ENCODE assay signal across 13 cellular contexts in genomic region chr13:94249512-94249911, GRCh38.
DNase-seq lines count a peak whose midpoint lies in the region; ATAC-seq and TF ChIP-seq lines count a peak whose summit lies in the region.
"Had no signal": no experiment of that assay in that cellular context is flagged by ENCODE, and none has a peak within 500 bp of the region (broad histone marks: within the 10 kb centered on the region; RNA-seq: fewer than 3 reads in every experiment).

No MANE protein-coding gene starts in this region.

- H3K4me2 ChIP-seq in mesendoderm (ENCODE audit: low read length), result no peak overlapping the region

- H2AK5ac ChIP-seq in mesendoderm (ENCODE audit: low read length), result no peak overlapping the region

- no peak overlapping the region for H2BK5ac ChIP-seq in mesendoderm (ENCODE audit: low read length)

- H3K23ac ChIP-seq in mesendoderm (ENCODE audit: low read length), result no peak overlapping the region

- H3K27ac ChIP-seq in mesendoderm (ENCODE audit: low read depth, low read length) (no peak overlapping the region), esophagus muscularis mucosa (replicated peaks in 1 of 4) (no peak overlapping the region), WERI-Rb-1 (no peak overlapping the region)

- no peak overlapping the region for H3K18ac ChIP-seq in mesendoderm (ENCODE audit: low read length)

- in situ Hi-C loops in Caki2 (cut with HindIII; ENCODE audit: low pct_unique_long_range_greater_than_20kb, low sequenced_read_pairs), result no loop called here

- H3K27me3 ChIP-seq in mesendoderm (ENCODE audit: insufficient read depth, low read length, poor library complexity) (no peaks in the 10 kb centered on the region), esophagus muscularis mucosa (no peaks in the 10 kb centered on the region), WERI-Rb-1 (ENCODE audit: insufficient read depth, low read depth, severe bottlenecking) (no peaks in the 10 kb centered on the region)

- TF ChIP-seq POLR2A in esophagus muscularis mucosa (IDR thresholded peaks at IDR 0.05; ENCODE audit: low read depth), result no peak

- H2BK120ac ChIP-seq in mesendoderm (ENCODE audit: low read depth, low read length), result no peak overlapping the region

- H3K36me3 ChIP-seq in mesendoderm (ENCODE audit: control insufficient read depth, insufficient read depth, low read length) (no peaks in the 10 kb centered on the region), esophagus muscularis mucosa (no peaks in the 10 kb centered on the region), WERI-Rb-1 (no peaks in the 10 kb centered on the region)

- H3K36me3 Mint-ChIP-seq in natural killer cell treated with Interleukin-12 subunit alpha and Interleukin-12 subunit beta and Interleukin-15 and Interleukin-18, amount 100 ng/mL, for 72 hours, result peaks cover 6% of the 10 kb centered on the region
- H3K36me3 Mint-ChIP-seq: naive B cell had no signal

- H3K4me1 Mint-ChIP-seq in natural killer cell treated with Interleukin-12 subunit alpha and Interleukin-12 subunit beta and Interleukin-15 and Interleukin-18, amount 100 ng/mL, for 72 hours (ENCODE audit: low read depth in 2 of 2), result no peaks in the 10 kb centered on the region
- H3K4me1 Mint-ChIP-seq: activated T-helper 17 cell treated with anti-CD3 and anti-CD28 coated beads, Interleukin-2, amount 50 U/mL, for 72 hours; naive B cell had no signal

- TF ChIP-seq CTCF in esophagus muscularis mucosa (IDR thresholded peaks at IDR 0.05) (no peak), WERI-Rb-1 (IDR thresholded peaks at IDR 0.05; ENCODE audit: low read depth, low read length) (no peak)

- H4K8ac ChIP-seq in mesendoderm (ENCODE audit: low read depth, low read length), result no peak overlapping the region

- H3K4me3 Mint-ChIP-seq in natural killer cell treated with Interleukin-12 subunit alpha and Interleukin-12 subunit beta and Interleukin-15 and Interleukin-18, amount 100 ng/mL, for 72 hours, result no peak overlapping the region
- H3K4me3 Mint-ChIP-seq: activated T-helper 17 cell treated with anti-CD3 and anti-CD28 coated beads, Interleukin-2, amount 50 U/mL, for 72 hours; naive B cell had no signal

- no peak overlapping the region for H3K9ac ChIP-seq in mesendoderm (ENCODE audit: low read length)

- no peak overlapping the region for H4K5ac ChIP-seq in mesendoderm (ENCODE audit: low read length)

- no peaks in the 10 kb centered on the region for H3K9me3 Mint-ChIP-seq in natural killer cell treated with Interleukin-12 subunit alpha and Interleukin-12 subunit beta and Interleukin-15 and Interleukin-18, amount 100 ng/mL, for 72 hours
- H3K9me3 Mint-ChIP-seq: activated T-helper 17 cell treated with anti-CD3 and anti-CD28 coated beads, Interleukin-2, amount 50 U/mL, for 72 hours had no signal

- no peak for ATAC-seq in natural killer cell treated with Interleukin-12 subunit alpha and Interleukin-12 subunit beta and Interleukin-15 and Interleukin-18, amount 100 ng/mL, for 72 hours
- ATAC-seq: activated T-helper 17 cell treated with anti-CD3 and anti-CD28 coated beads, Interleukin-2, amount 50 U/mL, for 72 hours had no signal

- H3K4me3 ChIP-seq in mesendoderm (ENCODE audit: low read length) (no peak overlapping the region), esophagus muscularis mucosa (no peak overlapping the region), WERI-Rb-1 (ENCODE audit: low read depth, low read length) (no peak overlapping the region)

- no peaks in the 10 kb centered on the region for H3K79me2 ChIP-seq in mesendoderm (ENCODE audit: control insufficient read depth, insufficient read depth, low read length)

- H3K9me3 ChIP-seq in esophagus muscularis mucosa (peaks cover 0 to 10% (median 3%) of the 10 kb centered on the region in 4 donors), WERI-Rb-1 (ENCODE audit: severe bottlenecking) (peaks cover 6% of the 10 kb centered on the region)

- DNase-seq in Caki2 (ENCODE audit: low read depth), result peak; percentile 87
- peak; percentile 78 for DNase-seq in M059J (ENCODE audit: low read depth)
- peak; percentile 78 for DNase-seq in brain pericyte (ENCODE audit: low read depth, low spot score)
- DNase-seq in mesendoderm, result peak; percentile 93
- no peak for DNase-seq in natural killer cell treated with Interleukin-12 subunit alpha and Interleukin-12 subunit beta and Interleukin-15 and Interleukin-18, amount 100 ng/mL, for 72 hours (ENCODE audit: low spot score)
- no peak for DNase-seq in NCI-H526 treated with DMSO at 0.1 percent for 48 hours (lab: John Stamatoyannopoulos, UW)
- no peak for DNase-seq in esophagus muscularis mucosa (ENCODE audit: extremely low spot score)
- DNase-seq in WERI-Rb-1, result no peak
- DNase-seq: activated CD4-positive, CD25-positive, alpha-beta regulatory T cell; naive B cell; NCI-H2171 treated with DMSO at 0.1 percent for 48 hours; stimulated activated naive CD4-positive, alpha-beta T cell treated with Interleukin-2 at 50 U/mL for 16 hours had no signal

- H3K79me1 ChIP-seq in mesendoderm (ENCODE audit: low read length), result no peaks in the 10 kb centered on the region

- no CpG with 5 or more reads among the region's 1 CpG for WGBS in mesendoderm (ENCODE audit: extremely low coverage, insufficient coverage, low lambda C conversion rate)
- 75% methylated on average over 1 of the region's 1 CpG for WGBS in esophagus muscularis mucosa

- H3K4ac ChIP-seq in mesendoderm (ENCODE audit: low read depth, low read length), result no peak overlapping the region

- intact Hi-C loops in esophagus muscularis mucosa (cut with DNase I), result no loop called here

- H3K27ac Mint-ChIP-seq in natural killer cell treated with Interleukin-12 subunit alpha and Interleukin-12 subunit beta and Interleukin-15 and Interleukin-18, amount 100 ng/mL, for 72 hours, result no peak overlapping the region
- H3K27ac Mint-ChIP-seq: activated T-helper 17 cell treated with anti-CD3 and anti-CD28 coated beads, Interleukin-2, amount 50 U/mL, for 72 hours; naive B cell had no signal

- no peak overlapping the region for H3K56ac ChIP-seq in mesendoderm (ENCODE audit: low read length)

- no peak for TF ChIP-seq EP300 in esophagus muscularis mucosa (IDR thresholded peaks at IDR 0.05)

- peaks cover 3% of the 10 kb centered on the region for H3K4me1 ChIP-seq in mesendoderm (ENCODE audit: control insufficient read depth, low read depth, low read length)
- peaks cover 0 to 6% (median 2%) of the 10 kb centered on the region in 4 donors for H3K4me1 ChIP-seq in esophagus muscularis mucosa

- H3K27me3 Mint-ChIP-seq in natural killer cell treated with Interleukin-12 subunit alpha and Interleukin-12 subunit beta and Interleukin-15 and Interleukin-18, amount 100 ng/mL, for 72 hours, result peaks cover 0 to 10% of the 10 kb centered on the region in 2 donors

- no peak overlapping the region for H2BK15ac ChIP-seq in mesendoderm (replicated peaks; ENCODE audit: low read depth)

Comparison
In these comparisons a context has a peak if more than half of its experiments do, and no peak if none do; other contexts are left out.
1. DNase-seq: peak in Caki2 (single experiment), M059J (single experiment), brain pericyte (single experiment) and mesendoderm (single experiment); none in natural killer cell treated with Interleukin-12 subunit alpha and Interleukin-12 subunit beta and Interleukin-15 and Interleukin-18, amount 100 ng/mL, for 72 hours (single experiment), NCI-H526 treated with DMSO at 0.1 percent for 48 hours (single experiment), esophagus muscularis mucosa (single experiment) and WERI-Rb-1 (single experiment).